1 cellular context compared by ENCODE assay signal in the genomic region with DNA sequence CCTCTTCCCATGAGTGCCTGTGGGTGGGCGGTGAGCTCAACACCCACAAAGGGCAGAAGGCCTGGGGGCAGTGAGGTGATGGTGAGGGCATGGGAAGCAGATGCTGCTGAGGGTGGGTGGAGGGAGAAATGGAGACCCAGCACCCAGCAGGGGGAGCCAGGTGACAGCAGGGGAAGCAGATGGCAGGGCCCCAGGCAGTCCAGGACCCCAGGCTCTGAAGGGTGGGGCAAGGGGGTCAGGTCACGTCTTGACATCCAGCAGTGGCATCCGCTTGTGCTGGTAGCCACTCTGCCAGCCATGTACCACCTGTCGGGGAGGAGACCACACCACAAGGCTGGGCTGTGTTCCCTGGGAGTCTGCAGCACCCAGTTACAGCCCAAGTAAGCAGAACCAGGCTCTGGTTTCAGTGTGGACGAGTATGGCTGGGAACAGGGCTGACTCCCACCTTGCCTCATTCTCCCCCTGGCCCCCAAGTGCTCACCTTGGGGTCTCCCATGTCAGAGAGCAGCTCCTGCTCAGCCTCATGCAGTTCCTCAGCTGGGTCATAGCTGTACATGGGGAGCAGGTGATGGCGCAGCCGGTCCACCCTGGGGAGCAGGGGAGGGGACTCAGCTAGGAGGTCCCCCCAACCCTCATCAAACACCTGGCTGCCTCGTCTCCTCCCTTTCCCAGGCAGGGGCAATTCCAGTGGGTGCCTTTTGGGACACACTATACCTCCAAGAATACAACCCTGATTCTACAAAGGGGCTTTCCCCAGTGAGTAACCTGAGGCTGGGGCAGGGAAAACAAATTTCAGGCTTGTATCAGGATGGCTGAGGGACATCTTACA.
TF ChIP-seq lines count a peak whose summit lies in the region.

No MANE protein-coding gene starts in this region.

TF ChIP-seq in HEK293, 187 proteins besides CTCF, POLR2A, EP300 and RAD21 (continued from another document and continues in another):
- TF ChIP-seq TRIM28 (IDR thresholded peaks at IDR 0.05; ENCODE audit: borderline replicate concordance, low read length) (no peak), ZNF423 (tag by site-specific recombination; IDR thresholded peaks at IDR 0.05) (peak; percentile 69; the same call in 1 of the 2 replicates), ZBTB8A (tag by site-specific recombination; IDR thresholded peaks at IDR 0.05) (peak; percentile 80; the same call in 1 of the 2 replicates), ZSCAN30 (tag by site-specific recombination; IDR thresholded peaks at IDR 0.05) (no peak), IKZF3 (tag by site-specific recombination; IDR thresholded peaks at IDR 0.05) (peak; percentile 52; the same call in 1 of the 2 replicates), ZNF37A (tag by site-specific recombination; IDR thresholded peaks at IDR 0.05) (no peak), ZNF776 (tag by site-specific recombination; IDR thresholded peaks at IDR 0.05; ENCODE audit: borderline replicate concordance) (no peak), SALL2 (tag by site-specific recombination; IDR thresholded peaks at IDR 0.05; ENCODE audit: borderline replicate concordance) (no peak), ZNF529 (tag by site-specific recombination; IDR thresholded peaks at IDR 0.05; ENCODE audit: insufficient replicate concordance) (no peak), ZNF354C (tag by site-specific recombination; IDR thresholded peaks at IDR 0.05; ENCODE audit: borderline replicate concordance, low read depth) (no peak), ZNF10 (tag by site-specific recombination; IDR thresholded peaks at IDR 0.05) (peak; percentile 99), ZNF561 (tag by site-specific recombination; IDR thresholded peaks at IDR 0.05; ENCODE audit: borderline replicate concordance) (no peak), OSR2 (tag by site-specific recombination; IDR thresholded peaks at IDR 0.05) (peak; percentile 72), ZSCAN16 (tag by site-specific recombination; IDR thresholded peaks at IDR 0.05) (no peak), ZBTB20 (tag by site-specific recombination; IDR thresholded peaks at IDR 0.05) (peak; percentile 87), ZNF600 (tag by site-specific recombination; IDR thresholded peaks at IDR 0.05) (peak; percentile 83), SCRT2 (tag by site-specific recombination; IDR thresholded peaks at IDR 0.05) (peak; percentile 79), SP7 (tag by site-specific recombination; IDR thresholded peaks at IDR 0.05) (peak; percentile 56), ZNF843 (tag by site-specific recombination; IDR thresholded peaks at IDR 0.05) (no peak), ZNF785 (tag by site-specific recombination; IDR thresholded peaks at IDR 0.05) (0 out of 2 replicates have a peak, but pooled peaks have one; percentile 19), BCL11A (tag by site-specific recombination; IDR thresholded peaks at IDR 0.05; ENCODE audit: low read depth) (peak; percentile 58; the same call in 1 of the 2 replicates), ZBTB48 (tag by site-specific recombination; IDR thresholded peaks at IDR 0.05) (no peak), ZNF138 (tag by site-specific recombination; IDR thresholded peaks at IDR 0.05; ENCODE audit: borderline replicate concordance) (no peak), ZNF48 (tag by site-specific recombination; IDR thresholded peaks at IDR 0.05) (no peak), KLF1 (tag by site-specific recombination; IDR thresholded peaks at IDR 0.05) (peak; percentile 56; the same call in 1 of the 2 replicates), GLIS1 (tag by site-specific recombination; IDR thresholded peaks at IDR 0.05) (peak; percentile 40; the same call in 1 of the 2 replicates), ZNF394 (tag by site-specific recombination; IDR thresholded peaks at IDR 0.05; ENCODE audit: borderline replicate concordance) (no peak), SCRT1 (tag by site-specific recombination; IDR thresholded peaks at IDR 0.05; ENCODE audit: borderline replicate concordance) (peak; percentile 59; the same call in 1 of the 2 replicates), BCL11B (tag by site-specific recombination; IDR thresholded peaks at IDR 0.05; ENCODE audit: low read depth) (peak; percentile 67; the same call in 1 of the 2 replicates), EGR2 (tag by site-specific recombination; IDR thresholded peaks at IDR 0.05; ENCODE audit: low read depth) (peak; percentile 98), SETDB1 (IDR thresholded peaks at IDR 0.05; ENCODE audit: insufficient read length, low read length) (no peak), SP2 (tag by site-specific recombination; IDR thresholded peaks at IDR 0.05) (peak; percentile 43; the same call in 1 of the 2 replicates)
- TF ChIP-seq, protein P1, sequence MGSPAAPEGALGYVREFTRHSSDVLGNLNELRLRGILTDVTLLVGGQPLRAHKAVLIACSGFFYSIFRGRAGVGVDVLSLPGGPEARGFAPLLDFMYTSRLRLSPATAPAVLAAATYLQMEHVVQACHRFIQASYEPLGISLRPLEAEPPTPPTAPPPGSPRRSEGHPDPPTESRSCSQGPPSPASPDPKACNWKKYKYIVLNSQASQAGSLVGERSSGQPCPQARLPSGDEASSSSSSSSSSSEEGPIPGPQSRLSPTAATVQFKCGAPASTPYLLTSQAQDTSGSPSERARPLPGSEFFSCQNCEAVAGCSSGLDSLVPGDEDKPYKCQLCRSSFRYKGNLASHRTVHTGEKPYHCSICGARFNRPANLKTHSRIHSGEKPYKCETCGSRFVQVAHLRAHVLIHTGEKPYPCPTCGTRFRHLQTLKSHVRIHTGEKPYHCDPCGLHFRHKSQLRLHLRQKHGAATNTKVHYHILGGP (tag by site-specific recombination; IDR thresholded peaks at IDR 0.05), result no peak
- TF ChIP-seq, protein P2, sequence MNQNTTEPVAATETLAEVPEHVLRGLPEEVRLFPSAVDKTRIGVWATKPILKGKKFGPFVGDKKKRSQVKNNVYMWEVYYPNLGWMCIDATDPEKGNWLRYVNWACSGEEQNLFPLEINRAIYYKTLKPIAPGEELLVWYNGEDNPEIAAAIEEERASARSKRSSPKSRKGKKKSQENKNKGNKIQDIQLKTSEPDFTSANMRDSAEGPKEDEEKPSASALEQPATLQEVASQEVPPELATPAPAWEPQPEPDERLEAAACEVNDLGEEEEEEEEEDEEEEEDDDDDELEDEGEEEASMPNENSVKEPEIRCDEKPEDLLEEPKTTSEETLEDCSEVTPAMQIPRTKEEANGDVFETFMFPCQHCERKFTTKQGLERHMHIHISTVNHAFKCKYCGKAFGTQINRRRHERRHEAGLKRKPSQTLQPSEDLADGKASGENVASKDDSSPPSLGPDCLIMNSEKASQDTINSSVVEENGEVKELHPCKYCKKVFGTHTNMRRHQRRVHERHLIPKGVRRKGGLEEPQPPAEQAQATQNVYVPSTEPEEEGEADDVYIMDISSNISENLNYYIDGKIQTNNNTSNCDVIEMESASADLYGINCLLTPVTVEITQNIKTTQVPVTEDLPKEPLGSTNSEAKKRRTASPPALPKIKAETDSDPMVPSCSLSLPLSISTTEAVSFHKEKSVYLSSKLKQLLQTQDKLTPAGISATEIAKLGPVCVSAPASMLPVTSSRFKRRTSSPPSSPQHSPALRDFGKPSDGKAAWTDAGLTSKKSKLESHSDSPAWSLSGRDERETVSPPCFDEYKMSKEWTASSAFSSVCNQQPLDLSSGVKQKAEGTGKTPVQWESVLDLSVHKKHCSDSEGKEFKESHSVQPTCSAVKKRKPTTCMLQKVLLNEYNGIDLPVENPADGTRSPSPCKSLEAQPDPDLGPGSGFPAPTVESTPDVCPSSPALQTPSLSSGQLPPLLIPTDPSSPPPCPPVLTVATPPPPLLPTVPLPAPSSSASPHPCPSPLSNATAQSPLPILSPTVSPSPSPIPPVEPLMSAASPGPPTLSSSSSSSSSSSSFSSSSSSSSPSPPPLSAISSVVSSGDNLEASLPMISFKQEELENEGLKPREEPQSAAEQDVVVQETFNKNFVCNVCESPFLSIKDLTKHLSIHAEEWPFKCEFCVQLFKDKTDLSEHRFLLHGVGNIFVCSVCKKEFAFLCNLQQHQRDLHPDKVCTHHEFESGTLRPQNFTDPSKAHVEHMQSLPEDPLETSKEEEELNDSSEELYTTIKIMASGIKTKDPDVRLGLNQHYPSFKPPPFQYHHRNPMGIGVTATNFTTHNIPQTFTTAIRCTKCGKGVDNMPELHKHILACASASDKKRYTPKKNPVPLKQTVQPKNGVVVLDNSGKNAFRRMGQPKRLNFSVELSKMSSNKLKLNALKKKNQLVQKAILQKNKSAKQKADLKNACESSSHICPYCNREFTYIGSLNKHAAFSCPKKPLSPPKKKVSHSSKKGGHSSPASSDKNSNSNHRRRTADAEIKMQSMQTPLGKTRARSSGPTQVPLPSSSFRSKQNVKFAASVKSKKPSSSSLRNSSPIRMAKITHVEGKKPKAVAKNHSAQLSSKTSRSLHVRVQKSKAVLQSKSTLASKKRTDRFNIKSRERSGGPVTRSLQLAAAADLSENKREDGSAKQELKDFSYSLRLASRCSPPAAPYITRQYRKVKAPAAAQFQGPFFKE (tag by site-specific recombination; IDR thresholded peaks at IDR 0.05; ENCODE audit: borderline replicate concordance), result no peak
- TF ChIP-seq, protein P3, sequence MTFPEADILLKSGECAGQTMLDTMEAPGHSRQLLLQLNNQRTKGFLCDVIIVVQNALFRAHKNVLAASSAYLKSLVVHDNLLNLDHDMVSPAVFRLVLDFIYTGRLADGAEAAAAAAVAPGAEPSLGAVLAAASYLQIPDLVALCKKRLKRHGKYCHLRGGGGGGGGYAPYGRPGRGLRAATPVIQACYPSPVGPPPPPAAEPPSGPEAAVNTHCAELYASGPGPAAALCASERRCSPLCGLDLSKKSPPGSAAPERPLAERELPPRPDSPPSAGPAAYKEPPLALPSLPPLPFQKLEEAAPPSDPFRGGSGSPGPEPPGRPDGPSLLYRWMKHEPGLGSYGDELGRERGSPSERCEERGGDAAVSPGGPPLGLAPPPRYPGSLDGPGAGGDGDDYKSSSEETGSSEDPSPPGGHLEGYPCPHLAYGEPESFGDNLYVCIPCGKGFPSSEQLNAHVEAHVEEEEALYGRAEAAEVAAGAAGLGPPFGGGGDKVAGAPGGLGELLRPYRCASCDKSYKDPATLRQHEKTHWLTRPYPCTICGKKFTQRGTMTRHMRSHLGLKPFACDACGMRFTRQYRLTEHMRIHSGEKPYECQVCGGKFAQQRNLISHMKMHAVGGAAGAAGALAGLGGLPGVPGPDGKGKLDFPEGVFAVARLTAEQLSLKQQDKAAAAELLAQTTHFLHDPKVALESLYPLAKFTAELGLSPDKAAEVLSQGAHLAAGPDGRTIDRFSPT (tag by site-specific recombination; IDR thresholded peaks at IDR 0.05), result peak; percentile 92
- TF ChIP-seq, protein P4, sequence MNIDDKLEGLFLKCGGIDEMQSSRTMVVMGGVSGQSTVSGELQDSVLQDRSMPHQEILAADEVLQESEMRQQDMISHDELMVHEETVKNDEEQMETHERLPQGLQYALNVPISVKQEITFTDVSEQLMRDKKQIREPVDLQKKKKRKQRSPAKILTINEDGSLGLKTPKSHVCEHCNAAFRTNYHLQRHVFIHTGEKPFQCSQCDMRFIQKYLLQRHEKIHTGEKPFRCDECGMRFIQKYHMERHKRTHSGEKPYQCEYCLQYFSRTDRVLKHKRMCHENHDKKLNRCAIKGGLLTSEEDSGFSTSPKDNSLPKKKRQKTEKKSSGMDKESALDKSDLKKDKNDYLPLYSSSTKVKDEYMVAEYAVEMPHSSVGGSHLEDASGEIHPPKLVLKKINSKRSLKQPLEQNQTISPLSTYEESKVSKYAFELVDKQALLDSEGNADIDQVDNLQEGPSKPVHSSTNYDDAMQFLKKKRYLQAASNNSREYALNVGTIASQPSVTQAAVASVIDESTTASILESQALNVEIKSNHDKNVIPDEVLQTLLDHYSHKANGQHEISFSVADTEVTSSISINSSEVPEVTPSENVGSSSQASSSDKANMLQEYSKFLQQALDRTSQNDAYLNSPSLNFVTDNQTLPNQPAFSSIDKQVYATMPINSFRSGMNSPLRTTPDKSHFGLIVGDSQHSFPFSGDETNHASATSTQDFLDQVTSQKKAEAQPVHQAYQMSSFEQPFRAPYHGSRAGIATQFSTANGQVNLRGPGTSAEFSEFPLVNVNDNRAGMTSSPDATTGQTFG (tag by site-specific recombination; IDR thresholded peaks at IDR 0.05; ENCODE audit: borderline replicate concordance), result no peak
- TF ChIP-seq, protein P5, sequence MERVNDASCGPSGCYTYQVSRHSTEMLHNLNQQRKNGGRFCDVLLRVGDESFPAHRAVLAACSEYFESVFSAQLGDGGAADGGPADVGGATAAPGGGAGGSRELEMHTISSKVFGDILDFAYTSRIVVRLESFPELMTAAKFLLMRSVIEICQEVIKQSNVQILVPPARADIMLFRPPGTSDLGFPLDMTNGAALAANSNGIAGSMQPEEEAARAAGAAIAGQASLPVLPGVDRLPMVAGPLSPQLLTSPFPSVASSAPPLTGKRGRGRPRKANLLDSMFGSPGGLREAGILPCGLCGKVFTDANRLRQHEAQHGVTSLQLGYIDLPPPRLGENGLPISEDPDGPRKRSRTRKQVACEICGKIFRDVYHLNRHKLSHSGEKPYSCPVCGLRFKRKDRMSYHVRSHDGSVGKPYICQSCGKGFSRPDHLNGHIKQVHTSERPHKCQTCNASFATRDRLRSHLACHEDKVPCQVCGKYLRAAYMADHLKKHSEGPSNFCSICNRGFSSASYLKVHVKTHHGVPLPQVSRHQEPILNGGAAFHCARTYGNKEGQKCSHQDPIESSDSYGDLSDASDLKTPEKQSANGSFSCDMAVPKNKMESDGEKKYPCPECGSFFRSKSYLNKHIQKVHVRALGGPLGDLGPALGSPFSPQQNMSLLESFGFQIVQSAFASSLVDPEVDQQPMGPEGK (tag by site-specific recombination; IDR thresholded peaks at IDR 0.05), result peak; percentile 65
- TF ChIP-seq, protein P6, sequence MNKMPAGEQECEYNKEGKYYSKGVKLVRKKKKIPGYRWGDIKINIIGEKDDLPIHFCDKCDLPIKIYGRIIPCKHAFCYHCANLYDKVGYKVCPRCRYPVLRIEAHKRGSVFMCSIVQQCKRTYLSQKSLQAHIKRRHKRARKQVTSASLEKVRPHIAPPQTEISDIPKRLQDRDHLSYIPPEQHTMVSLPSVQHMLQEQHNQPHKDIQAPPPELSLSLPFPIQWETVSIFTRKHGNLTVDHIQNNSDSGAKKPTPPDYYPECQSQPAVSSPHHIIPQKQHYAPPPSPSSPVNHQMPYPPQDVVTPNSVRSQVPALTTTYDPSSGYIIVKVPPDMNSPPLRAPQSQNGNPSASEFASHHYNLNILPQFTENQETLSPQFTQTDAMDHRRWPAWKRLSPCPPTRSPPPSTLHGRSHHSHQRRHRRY (tag by site-specific recombination; IDR thresholded peaks at IDR 0.05), result no peak
- TF ChIP-seq, protein P7, sequence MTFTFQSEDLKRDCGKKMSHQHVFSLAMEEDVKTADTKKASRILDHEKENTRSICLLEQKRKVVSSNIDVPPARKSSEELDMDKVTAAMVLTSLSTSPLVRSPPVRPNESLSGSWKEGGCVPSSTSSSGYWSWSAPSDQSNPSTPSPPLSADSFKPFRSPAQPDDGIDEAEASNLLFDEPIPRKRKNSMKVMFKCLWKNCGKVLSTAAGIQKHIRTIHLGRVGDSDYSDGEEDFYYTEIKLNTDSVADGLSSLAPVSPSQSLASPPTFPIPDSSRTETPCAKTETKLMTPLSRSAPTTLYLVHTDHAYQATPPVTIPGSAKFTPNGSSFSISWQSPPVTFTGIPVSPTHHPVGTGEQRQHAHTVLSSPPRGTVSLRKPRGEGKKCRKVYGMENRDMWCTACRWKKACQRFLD (tag by site-specific recombination; IDR thresholded peaks at IDR 0.05), result no peak
